ENCODE assay signal across 21 cellular contexts in the genomic region with DNA sequence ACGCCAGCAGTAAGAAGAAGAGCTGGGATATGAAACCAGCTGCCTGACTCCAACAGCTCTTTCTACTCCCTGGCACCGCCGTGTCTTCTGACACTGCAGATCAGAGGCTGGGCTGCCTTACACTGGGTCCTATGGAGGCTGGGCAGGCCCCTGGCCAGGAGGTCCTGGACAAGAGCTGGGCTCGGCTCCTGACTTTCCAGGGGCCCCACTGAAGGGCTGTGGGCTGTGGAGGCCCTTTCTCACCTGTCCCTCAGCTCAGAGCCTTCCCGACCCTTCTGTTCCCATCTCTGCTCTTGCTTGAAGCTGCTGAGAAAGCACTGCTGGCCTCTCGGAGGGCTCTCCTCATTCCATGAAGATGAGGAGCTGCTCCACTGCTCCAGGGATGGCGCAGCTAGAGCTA.
"Had no signal": no experiment of that assay in that cellular context is flagged by ENCODE, and none has a peak within 500 bp of the region (broad histone marks: within the 10 kb centered on the region; RNA-seq: fewer than 3 reads in every experiment).

No MANE protein-coding gene starts in this region.

- H3K36me3 Mint-ChIP-seq: activated naive CD4-positive, alpha-beta T cell treated with anti-CD3 and anti-CD28 coated beads, Interleukin-2, amount 50 U/mL, for 24 hours had no signal

- H3K27me3 ChIP-seq: breast epithelium, right lobe of liver, tibial nerve had no signal

- H3K4me3 ChIP-seq: breast epithelium, heart left ventricle, right lobe of liver, tibial nerve had no signal

- H3K4me3 Mint-ChIP-seq: activated CD4-positive, alpha-beta T cell treated with anti-CD3 and anti-CD28 coated beads for 36 hours; activated naive CD4-positive, alpha-beta T cell treated with anti-CD3 and anti-CD28 coated beads, Interleukin-2, amount 50 U/mL, for 24 hours; endodermal cell; nephron had no signal

- H3K36me3 ChIP-seq: breast epithelium, heart left ventricle, right lobe of liver, tibial nerve had no signal

- ATAC-seq: activated CD4-positive, alpha-beta T cell treated with anti-CD3 and anti-CD28 coated beads for 36 hours; esophagus mucosa; left ventricle myocardium superior; right lobe of liver had no signal

- DNase-seq: activated CD4-positive, alpha-beta T cell treated with anti-CD3 and anti-CD28 coated beads for 36 hours; activated CD4-positive, alpha-beta T cell treated with anti-CD3 and anti-CD28 coated beads, Interleukin-2, amount 50 U/mL, for 4 hours; activated CD4-positive, CD25-positive, alpha-beta regulatory T cell; activated T-cell treated with anti-CD3 and anti-CD28 coated beads, Interleukin-2, amount 50 U/mL, for 48 hours; central memory CD4-positive, alpha-beta T cell; endodermal cell; foreskin fibroblast; heart left ventricle; left ventricle myocardium superior; nucleus accumbens; posterior cingulate gyrus; right lobe of liver; stimulated activated CD4-positive, alpha-beta T cell treated with anti-CD3 and anti-CD28 coated beads, Interleukin-2, amount 100 ng/mL, for 48 hours; stimulated activated naive CD4-positive, alpha-beta T cell treated with Interleukin-2 at 50 U/mL for 16 hours had no signal

- H3K9me3 Mint-ChIP-seq: activated naive CD4-positive, alpha-beta T cell treated with anti-CD3 and anti-CD28 coated beads, Interleukin-2, amount 50 U/mL, for 24 hours; activated T-helper 2 cell treated with anti-CD3 and anti-CD28 coated beads, Interferon-gamma antibody, Interleukin-2, Interleukin-4, amounts not matched to agents 10 μg/mL and 5 μg/mL and 100 μg/mL, durations not matched to agents 14 hours and 24 hours and 36 hours had no signal

- H3K9me3 ChIP-seq: breast epithelium, right lobe of liver had no signal

- FAIRE-seq: islet of Langerhans had no signal

- H3K27ac Mint-ChIP-seq: activated CD4-positive, alpha-beta T cell treated with anti-CD3 and anti-CD28 coated beads for 36 hours; activated T-helper 2 cell treated with anti-CD3 and anti-CD28 coated beads, Interferon-gamma antibody, Interleukin-2, Interleukin-4, amounts not matched to agents 10 μg/mL and 5 μg/mL and 100 μg/mL, durations not matched to agents 14 hours and 24 hours and 36 hours; endodermal cell had no signal

- H3K27ac ChIP-seq: breast epithelium, heart left ventricle, right lobe of liver, tibial nerve had no signal

- H3K4me1 ChIP-seq: breast epithelium, right lobe of liver had no signal
